In genomic region chr14:76089575-76089974, GRCh38 we compare ENCODE assay signal across 19 cellular contexts.
"Had no signal": no experiment of that assay in that cellular context is flagged by ENCODE, and none has a peak within 500 bp of the region (broad histone marks: within the 10 kb centered on the region; RNA-seq: fewer than 3 reads in every experiment).

No MANE protein-coding gene starts in this region.

- H3K4me3 ChIP-seq: hepatocyte, neural progenitor cell, transverse colon had no signal

- H3K4me3 Mint-ChIP-seq: activated B cell treated with CpG ODN at 0.5 μM for 24 hours; activated CD4-positive, alpha-beta T cell treated with anti-CD3 and anti-CD28 coated beads for 36 hours; activated naive CD4-positive, alpha-beta T cell treated with anti-CD3 and anti-CD28 coated beads for 36 hours; activated naive CD8-positive, alpha-beta T cell treated with anti-CD3 and anti-CD28 coated beads, Interleukin-2, amount 10 ng/mL, durations not matched to agents 7 days and 5 days; immature natural killer cell; naive thymus-derived CD8-positive, alpha-beta T cell; stimulated activated naive CD8-positive, alpha-beta T cell treated with anti-CD3 and anti-CD28 coated beads, Interleukin-15, Interleukin-2, amounts not matched to agents 100 ng/mL and 50 ng/mL, for 24 hours had no signal

- H3K4me1 Mint-ChIP-seq: activated B cell treated with CpG ODN at 0.5 μM for 24 hours; activated CD4-positive, alpha-beta T cell treated with anti-CD3 and anti-CD28 coated beads for 36 hours; immature natural killer cell had no signal

- H3K9me3 ChIP-seq: transverse colon had no signal

- H3K36me3 Mint-ChIP-seq: activated naive CD8-positive, alpha-beta T cell treated with anti-CD3 and anti-CD28 coated beads, Interleukin-2, amount 10 ng/mL, durations not matched to agents 7 days and 5 days; immature natural killer cell; naive thymus-derived CD8-positive, alpha-beta T cell; neural progenitor cell had no signal

- H2AFZ ChIP-seq: hepatocyte had no signal

- H3K9ac ChIP-seq: neural progenitor cell had no signal

- H3K27ac Mint-ChIP-seq: activated B cell treated with CpG ODN at 0.5 μM for 24 hours; activated CD4-positive, alpha-beta T cell treated with anti-CD3 and anti-CD28 coated beads for 36 hours; activated naive CD4-positive, alpha-beta T cell treated with anti-CD3 and anti-CD28 coated beads for 36 hours; activated naive CD8-positive, alpha-beta T cell treated with anti-CD3 and anti-CD28 coated beads, Interleukin-2, amount 10 ng/mL, durations not matched to agents 7 days and 5 days; immature natural killer cell; stimulated activated naive CD8-positive, alpha-beta T cell treated with anti-CD3 and anti-CD28 coated beads, Interleukin-15, Interleukin-2, amounts not matched to agents 100 ng/mL and 50 ng/mL, for 24 hours had no signal

- ATAC-seq: activated CD4-positive, alpha-beta T cell treated with anti-CD3 and anti-CD28 coated beads for 36 hours; left lobe of liver; naive thymus-derived CD8-positive, alpha-beta T cell had no signal

- H3K36me3 ChIP-seq: neural progenitor cell, transverse colon had no signal

- H3K27ac ChIP-seq: epithelial cell of prostate, neural progenitor cell, transverse colon had no signal

- H3K79me2 ChIP-seq: hepatocyte had no signal

- H3K27me3 ChIP-seq: hepatocyte, neural progenitor cell, transverse colon had no signal

- H3K27me3 Mint-ChIP-seq: activated B cell treated with CpG ODN at 0.5 μM for 24 hours; activated CD4-positive, alpha-beta T cell treated with anti-CD3 and anti-CD28 coated beads for 36 hours; stimulated activated naive CD8-positive, alpha-beta T cell treated with anti-CD3 and anti-CD28 coated beads, Interleukin-15, Interleukin-2, amounts not matched to agents 100 ng/mL and 50 ng/mL, for 24 hours had no signal

- DNase-seq: activated B cell treated with CpG ODN at 0.5 μM for 24 hours; activated CD4-positive, alpha-beta T cell treated with anti-CD3 and anti-CD28 coated beads for 36 hours; activated CD4-positive, alpha-beta T cell treated with anti-CD3 and anti-CD28 coated beads, Interleukin-2, amount 50 U/mL, for 48 hours; activated naive CD4-positive, alpha-beta T cell treated with anti-CD3 and anti-CD28 coated beads for 36 hours; activated naive CD8-positive, alpha-beta T cell treated with anti-CD3 and anti-CD28 coated beads, Interleukin-2, amount 10 ng/mL, durations not matched to agents 7 days and 5 days; activated T-cell treated with anti-CD3 and anti-CD28 coated beads, Interleukin-2, amount 50 U/mL, for 48 hours; amniotic stem cell; cortex of kidney; immature natural killer cell; naive thymus-derived CD8-positive, alpha-beta T cell; stimulated activated CD4-positive, alpha-beta T cell treated with anti-CD3 and anti-CD28 coated beads, Interleukin-12 subunit alpha, Interleukin-12 subunit beta, amount 100 ng/mL, for 4 hours; stimulated activated CD4-positive, alpha-beta T cell treated with anti-CD3 and anti-CD28 coated beads, Interleukin-4, amount 100 ng/mL, for 4 hours; T-helper 1 cell; transverse colon had no signal

- H3K9me3 Mint-ChIP-seq: activated B cell treated with CpG ODN at 0.5 μM for 24 hours; activated naive CD4-positive, alpha-beta T cell treated with anti-CD3 and anti-CD28 coated beads for 36 hours; activated naive CD8-positive, alpha-beta T cell treated with anti-CD3 and anti-CD28 coated beads, Interleukin-2, amount 10 ng/mL, durations not matched to agents 7 days and 5 days; immature natural killer cell; naive thymus-derived CD8-positive, alpha-beta T cell; neural progenitor cell; stimulated activated naive CD8-positive, alpha-beta T cell treated with anti-CD3 and anti-CD28 coated beads, Interleukin-15, Interleukin-2, amounts not matched to agents 100 ng/mL and 50 ng/mL, for 24 hours had no signal
